Comparison of ENCODE assay signal across 8 cellular contexts in the genomic region with DNA sequence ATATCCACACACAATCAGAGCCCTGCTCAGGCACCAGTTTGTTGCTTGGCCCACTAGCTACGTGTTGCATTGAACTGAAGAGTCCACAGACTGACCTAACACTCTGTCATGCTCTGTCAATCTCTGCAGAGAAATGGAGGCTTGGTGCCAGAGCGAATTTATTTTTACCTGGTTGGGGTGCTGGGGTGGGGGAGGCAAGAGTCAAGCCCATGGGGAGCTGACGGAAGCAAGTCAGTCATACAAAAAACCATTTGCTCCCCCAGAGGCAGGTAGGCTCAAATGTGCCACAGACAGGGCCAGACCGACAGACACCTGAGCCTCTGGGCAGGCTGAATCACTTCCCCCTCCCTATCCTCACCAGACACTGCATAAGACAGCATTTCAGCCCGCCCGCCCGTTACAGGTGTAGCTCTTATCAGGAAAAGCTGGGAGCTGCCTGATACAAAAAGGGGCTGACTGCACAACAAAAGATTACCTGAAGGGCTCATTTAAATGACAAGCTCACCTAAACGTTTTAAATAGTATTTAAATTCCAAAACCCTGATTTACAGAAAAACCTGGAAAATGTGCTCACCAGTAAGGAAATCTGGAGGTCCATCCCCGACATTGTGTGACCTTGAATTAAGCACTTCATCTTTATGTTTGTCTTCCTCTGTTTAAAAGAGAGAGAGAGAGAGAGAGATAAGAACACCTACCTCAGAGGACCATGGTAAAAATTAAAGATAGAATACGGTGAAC. TPM values are rescaled to one million over a fixed set of nuclear protein-coding genes. Genes with fewer than 3 reads are reported as not detected.
A peak's percentile ranks its signal among the peaks of the same experiment; 100 is the strongest.
DNase-seq lines count a peak whose midpoint lies in the region; ATAC-seq and TF ChIP-seq lines count a peak whose summit lies in the region.

No MANE protein-coding gene starts in this region.

- H4K8ac ChIP-seq in mesendoderm (ENCODE audit: low read depth, low read length): peak overlapping the region; percentile 87

- H3K9ac ChIP-seq in BLaER1 (peak overlapping the region; percentile 100), mesendoderm (ENCODE audit: low read length) (peak overlapping the region; percentile 99)

- no peak overlapping the region for H3K23ac ChIP-seq in mesendoderm (ENCODE audit: low read length)

- H3K4me2 ChIP-seq in BLaER1 (peak overlapping the region; percentile 91), mesendoderm (ENCODE audit: low read length) (peak overlapping the region; percentile 94)

- H3K27ac ChIP-seq in BLaER1: peak overlapping the region; percentile 100
- H3K27ac ChIP-seq in mesendoderm (ENCODE audit: low read depth, low read length): peak overlapping the region; percentile 99

- peak overlapping the region; percentile 99 for H2BK5ac ChIP-seq in mesendoderm (ENCODE audit: low read length)

- H3K4me3 Mint-ChIP-seq in chondrocyte (ENCODE audit: unreplicated experiment): peak overlapping the region; percentile 97
- peak overlapping the region; percentile 96 for H3K4me3 Mint-ChIP-seq in stimulated activated naive B cell treated with anti-CD40 and anti-IgM and Interleukin-4, amounts not matched to agents 10 μg/mL and 1 μg/mL and 100 μg/mL, for 72 hours

- H4K20me1 ChIP-seq in BLaER1: no peaks in the 10 kb centered on the region

- peak overlapping the region; percentile 100 for H3K56ac ChIP-seq in mesendoderm (ENCODE audit: low read length)

- H3K4me1 Mint-ChIP-seq in chondrocyte (ENCODE audit: low read depth): peaks cover 33% of the 10 kb centered on the region
- peaks cover 36 to 51% of the 10 kb centered on the region in 2 donors for H3K4me1 Mint-ChIP-seq in stimulated activated naive B cell treated with anti-CD40 and anti-IgM and Interleukin-4, amounts not matched to agents 10 μg/mL and 1 μg/mL and 100 μg/mL, for 72 hours

- H3K9me3 Mint-ChIP-seq in chondrocyte (ENCODE audit: low read depth): no peaks in the 10 kb centered on the region
- H3K9me3 Mint-ChIP-seq in stimulated activated naive B cell treated with anti-CD40 and anti-IgM and Interleukin-4, amounts not matched to agents 10 μg/mL and 1 μg/mL and 100 μg/mL, for 72 hours: peaks cover 3 to 4% of the 10 kb centered on the region in 2 donors

- peak overlapping the region; percentile 100 for H3K27ac Mint-ChIP-seq in chondrocyte (ENCODE audit: unreplicated experiment)
- peak overlapping the region; percentile 100 for H3K27ac Mint-ChIP-seq in stimulated activated naive B cell treated with anti-CD40 and anti-IgM and Interleukin-4, amounts not matched to agents 10 μg/mL and 1 μg/mL and 100 μg/mL, for 72 hours

- H3K9me3 ChIP-seq in BLaER1: no peaks in the 10 kb centered on the region

- H2BK120ac ChIP-seq in mesendoderm (ENCODE audit: low read depth, low read length): no peak overlapping the region

- H3K18ac ChIP-seq in mesendoderm (ENCODE audit: low read length): peak overlapping the region; percentile 100

- H3K36me3 Mint-ChIP-seq in chondrocyte (ENCODE audit: low read depth): peaks cover 28% of the 10 kb centered on the region
- H3K36me3 Mint-ChIP-seq in stimulated activated naive B cell treated with anti-CD40 and anti-IgM and Interleukin-4, amounts not matched to agents 10 μg/mL and 1 μg/mL and 100 μg/mL, for 72 hours: peaks cover 48 to 62% of the 10 kb centered on the region in 2 donors

- DNase-seq in Jurkat, Clone E6-1 (ENCODE audit: low read depth, low spot score): no peak
- peak in 3 of 4 experiments; percentile 29 to 37 (median 36) for DNase-seq in activated CD4-positive, CD25-positive, alpha-beta regulatory T cell (lab: John Stamatoyannopoulos, UW)
- DNase-seq in chondrocyte (ENCODE audit: low spot score) (peak; percentile 50), mesendoderm (peak; percentile 86), D341Med (ENCODE audit: low spot score) (no peak), pons (ENCODE audit: low spot score) (no peak)
- DNase-seq in stimulated activated naive B cell treated with anti-CD40 and anti-IgM and Interleukin-4, amounts not matched to agents 10 μg/mL and 1 μg/mL and 100 μg/mL, for 72 hours: no peak

- H4K5ac ChIP-seq in mesendoderm (ENCODE audit: low read length): peak overlapping the region; percentile 94

- ATAC-seq in stimulated activated naive B cell treated with anti-CD40 and anti-IgM and Interleukin-4, amounts not matched to agents 10 μg/mL and 1 μg/mL and 100 μg/mL, for 72 hours (replicated peaks): peak in 1 of 2 donors; percentile 6

- H3K4me3 ChIP-seq in BLaER1 (peak overlapping the region; percentile 86), mesendoderm (ENCODE audit: low read length) (no peak overlapping the region)
- peak overlapping the region; percentile 98 for H3K4me3 ChIP-seq in Jurkat, Clone E6-1 (ENCODE audit: low read length)

- no peak for TF ChIP-seq CTCF in chondrocyte (IDR thresholded peaks at IDR 0.05)

- H3K27me3 ChIP-seq in BLaER1 (no peaks in the 10 kb centered on the region), mesendoderm (ENCODE audit: insufficient read depth, low read length, poor library complexity) (no peaks in the 10 kb centered on the region)

- peak overlapping the region; percentile 99 for H3K4ac ChIP-seq in mesendoderm (ENCODE audit: low read depth, low read length)

- H3K4me1 ChIP-seq in BLaER1 (peaks cover 45% of the 10 kb centered on the region), mesendoderm (ENCODE audit: control insufficient read depth, low read depth, low read length) (peaks cover 2% of the 10 kb centered on the region)

- H2BK15ac ChIP-seq in mesendoderm (replicated peaks; ENCODE audit: low read depth): peak overlapping the region; percentile 65

- H2AK5ac ChIP-seq in mesendoderm (ENCODE audit: low read length): no peak overlapping the region

- H3K79me1 ChIP-seq in mesendoderm (ENCODE audit: low read length): no peaks in the 10 kb centered on the region

- H3K36me3 ChIP-seq in BLaER1 (peaks cover 47% of the 10 kb centered on the region), mesendoderm (ENCODE audit: control insufficient read depth, insufficient read depth, low read length) (no peaks in the 10 kb centered on the region)

- no peaks in the 10 kb centered on the region for H3K27me3 Mint-ChIP-seq in chondrocyte (ENCODE audit: low read depth)
- no peaks in the 10 kb centered on the region for H3K27me3 Mint-ChIP-seq in stimulated activated naive B cell treated with anti-CD40 and anti-IgM and Interleukin-4, amounts not matched to agents 10 μg/mL and 1 μg/mL and 100 μg/mL, for 72 hours

- peaks cover 15% of the 10 kb centered on the region for H3K79me2 ChIP-seq in mesendoderm (ENCODE audit: control insufficient read depth, insufficient read depth, low read length)

- no CpG with 5 or more reads among the region's 10 CpGs for WGBS in mesendoderm (ENCODE audit: extremely low coverage, insufficient coverage, low lambda C conversion rate)

RNA-seq across cellular contexts. Expression of a gene that starts 2.1 kb away (rescaled TPM):
- polyA plus RNA-seq in Jurkat, Clone E6-1 (2012; ENCODE audit: insufficient read depth, insufficient read length): 284 TPM
- 220 to 240 TPM (median 221 TPM) in 3 replicates for total RNA-seq in chondrocyte
- polyA plus RNA-seq in mesendoderm (2013, experiment 1 of 2): 485 TPM
- polyA plus RNA-seq in mesendoderm (2013, experiment 2 of 2): 516 TPM

Comparison
In these comparisons a context has a peak if more than half of its experiments do, and no peak if none do; other contexts are left out.
1. DNase-seq: peak in activated CD4-positive, CD25-positive, alpha-beta regulatory T cell (3 of 4), chondrocyte (single experiment) and mesendoderm (single experiment); none in Jurkat, Clone E6-1 (single experiment), stimulated activated naive B cell treated with anti-CD40 and anti-IgM and Interleukin-4, amounts not matched to agents 10 μg/mL and 1 μg/mL and 100 μg/mL, for 72 hours (single experiment), D341Med (single experiment) and pons (single experiment).